8 cellular contexts compared by ENCODE assay signal in genomic region chr4:7124643-7125442, GRCh38. TPM values are rescaled to one million over a fixed set of nuclear protein-coding genes. Genes with fewer than 3 reads are reported as not detected.
DNase-seq lines count a peak whose midpoint lies in the region; ATAC-seq lines count a peak whose summit lies in the region.

No MANE protein-coding gene starts in this region.

- H3K4me3 Mint-ChIP-seq in natural killer cell treated with Interleukin-12 subunit alpha and Interleukin-12 subunit beta and Interleukin-15 and Interleukin-18, amount 100 ng/mL, for 72 hours, result no peak overlapping the region

- no peaks in the 10 kb centered on the region for H3K9me3 Mint-ChIP-seq in natural killer cell treated with Interleukin-12 subunit alpha and Interleukin-12 subunit beta and Interleukin-15 and Interleukin-18, amount 100 ng/mL, for 72 hours

- no peak overlapping the region for H3K27ac Mint-ChIP-seq in natural killer cell treated with Interleukin-12 subunit alpha and Interleukin-12 subunit beta and Interleukin-15 and Interleukin-18, amount 100 ng/mL, for 72 hours

- H3K27me3 Mint-ChIP-seq in natural killer cell treated with Interleukin-12 subunit alpha and Interleukin-12 subunit beta and Interleukin-15 and Interleukin-18, amount 100 ng/mL, for 72 hours, result peaks cover 0 to 11% of the 10 kb centered on the region in 2 donors

- intact Hi-C loops in left cardiac atrium (cut with DNase I), result no loop called here

- H3K4me1 Mint-ChIP-seq in natural killer cell treated with Interleukin-12 subunit alpha and Interleukin-12 subunit beta and Interleukin-15 and Interleukin-18, amount 100 ng/mL, for 72 hours (ENCODE audit: low read depth in 2 of 2), result no peaks in the 10 kb centered on the region

- DNase-seq in HK-2 (ENCODE audit: unreplicated experiment), result peak; percentile 77
- peak; percentile 32 for DNase-seq in SKM-1 treated with dmso at 0.1 percent for 144 hours (lab: John Stamatoyannopoulos, UW; ENCODE audit: unreplicated experiment)
- peak; percentile 44 for DNase-seq in left cardiac atrium
- peak; percentile 96 for DNase-seq in stromal cell of bone marrow (ENCODE audit: low read depth)
- no peak for DNase-seq in NCI-H128 (lab: John Stamatoyannopoulos, UW; ENCODE audit: unreplicated experiment)
- no peak for DNase-seq in epidermal melanocyte (ENCODE audit: insufficient read length, low spot score)
- no peak for DNase-seq in natural killer cell treated with Interleukin-12 subunit alpha and Interleukin-12 subunit beta and Interleukin-15 and Interleukin-18, amount 100 ng/mL, for 72 hours (ENCODE audit: low spot score)
- no peak for DNase-seq in islet precursor cell

- ATAC-seq in left cardiac atrium, result peak; percentile 74 to 82
- no peak for ATAC-seq in natural killer cell treated with Interleukin-12 subunit alpha and Interleukin-12 subunit beta and Interleukin-15 and Interleukin-18, amount 100 ng/mL, for 72 hours

- no peaks in the 10 kb centered on the region for H3K36me3 Mint-ChIP-seq in natural killer cell treated with Interleukin-12 subunit alpha and Interleukin-12 subunit beta and Interleukin-15 and Interleukin-18, amount 100 ng/mL, for 72 hours

RNA-seq across cellular contexts. Expression of gene GRPEL1, which starts 57.0 kb away (rescaled TPM):
- 10 to 100 TPM; 35.6 to 46.1 TPM for total RNA-seq in left cardiac atrium
- total RNA-seq in natural killer cell treated with Interleukin-12 subunit alpha and Interleukin-12 subunit beta and Interleukin-15 and Interleukin-18, amount 100 ng/mL, for 72 hours, result 10 to 100 TPM; 71.0 to 73.6 TPM

Comparison
In these comparisons a context has a peak if more than half of its experiments do, and no peak if none do; other contexts are left out.
1. DNase-seq: peak in HK-2 (single experiment), SKM-1 treated with dmso at 0.1 percent for 144 hours (single experiment), left cardiac atrium (single experiment) and stromal cell of bone marrow (single experiment); none in NCI-H128 (single experiment), epidermal melanocyte (single experiment), natural killer cell treated with Interleukin-12 subunit alpha and Interleukin-12 subunit beta and Interleukin-15 and Interleukin-18, amount 100 ng/mL, for 72 hours (single experiment) and islet precursor cell (single experiment).
2. ATAC-seq: peak in left cardiac atrium (2 of 2); none in natural killer cell treated with Interleukin-12 subunit alpha and Interleukin-12 subunit beta and Interleukin-15 and Interleukin-18, amount 100 ng/mL, for 72 hours (0 of 2).